23 cellular contexts compared by ENCODE assay signal in the genomic region with DNA sequence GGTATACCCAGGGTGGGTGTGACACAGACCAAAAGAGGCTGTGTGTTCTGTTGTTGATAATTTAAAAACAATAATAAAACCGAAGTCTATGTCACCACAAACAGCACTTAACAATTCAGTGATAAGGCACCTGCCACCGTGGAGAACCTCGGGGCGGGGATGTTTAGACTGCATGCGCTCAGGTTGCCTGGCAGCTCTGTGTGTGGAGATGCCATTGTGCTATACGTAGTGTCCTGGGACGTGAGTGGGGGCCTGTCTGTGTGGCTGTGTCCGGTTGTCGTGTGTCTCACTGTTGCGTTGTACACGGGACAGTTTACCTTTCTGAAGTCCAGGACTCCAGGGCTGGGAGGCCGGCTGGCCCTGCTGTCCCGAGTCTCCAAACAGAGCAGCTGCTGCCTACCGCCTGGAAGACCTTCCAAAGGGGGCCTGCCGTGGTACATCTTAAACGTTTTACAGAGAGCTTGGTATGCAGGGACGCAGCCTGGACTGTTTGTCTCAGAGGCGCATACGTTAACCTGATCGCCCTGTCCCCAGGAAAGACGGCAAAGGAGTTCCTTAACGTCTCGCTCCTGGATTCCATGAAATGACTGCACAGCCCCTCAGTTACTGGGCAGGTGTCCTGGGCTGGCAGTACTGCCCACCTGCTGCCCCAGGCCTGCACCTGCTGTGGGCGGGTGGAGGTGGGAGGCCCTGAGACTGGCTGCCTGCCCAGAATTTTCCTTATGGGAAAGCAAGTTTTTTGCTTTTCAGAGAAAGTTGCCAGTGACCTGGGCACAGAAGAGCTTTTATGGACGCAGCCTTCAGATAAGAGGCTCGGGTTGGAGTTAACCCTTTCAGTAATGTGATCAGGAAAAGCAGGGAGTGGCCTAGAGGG. TPM values are rescaled to one million over a fixed set of nuclear protein-coding genes. Genes with fewer than 3 reads are reported as not detected.
DNase-seq lines count a peak whose midpoint lies in the region; ATAC-seq and TF ChIP-seq lines count a peak whose summit lies in the region.
"Had no signal": no experiment of that assay in that cellular context is flagged by ENCODE, and none has a peak within 500 bp of the region (broad histone marks: within the 10 kb centered on the region; RNA-seq: fewer than 3 reads in every experiment).

No MANE protein-coding gene starts in this region.

- H3K4me3 ChIP-seq in HEK293 (ENCODE audit: low read depth, low read length), result no peak overlapping the region
- no peak overlapping the region for H3K4me3 ChIP-seq in ascending aorta
- H3K4me3 ChIP-seq: breast epithelium, dorsolateral prefrontal cortex, K562, SK-N-MC, smooth muscle cell had no signal

- H3K4me1 Mint-ChIP-seq in activated CD4-positive, alpha-beta memory T cell treated with anti-CD3 and anti-CD28 coated beads, Interleukin-2, amount 10 ng/mL, durations not matched to agents 7 days and 5 days, result peaks cover 14% of the 10 kb centered on the region

- H3K27me3 Mint-ChIP-seq in activated CD4-positive, alpha-beta memory T cell treated with anti-CD3 and anti-CD28 coated beads, Interleukin-2, amount 10 ng/mL, durations not matched to agents 7 days and 5 days, result peaks cover 10% of the 10 kb centered on the region
- H3K27me3 Mint-ChIP-seq: naive B cell had no signal

- DNase-seq in COR-L47 (lab: John Stamatoyannopoulos, UW), result peak; percentile 82
- peak; percentile 51 for DNase-seq in NCI-H345 (lab: John Stamatoyannopoulos, UW)
- peak; percentile 54 for DNase-seq in islet precursor cell
- DNase-seq in ascending aorta (ENCODE audit: low spot score in 2 of 2), result no peak
- DNase-seq in activated CD4-positive, alpha-beta memory T cell treated with anti-CD3 and anti-CD28 coated beads, Interleukin-2, amount 10 ng/mL, durations not matched to agents 7 days and 5 days, result no peak
- no peak for DNase-seq in GM19240 (ENCODE audit: insufficient read length, low spot score)
- DNase-seq: activated CD8-positive, alpha-beta memory T cell treated with anti-CD3 and anti-CD28 coated beads for 24 hours; dorsolateral prefrontal cortex; HCEC 1CT; naive B cell; NCI-H774; posterior cingulate gyrus; stimulated activated CD4-positive, alpha-beta T cell treated with anti-CD3 and anti-CD28 coated beads, Interleukin-4, amount 100 ng/mL, for 24 hours; T-helper 9 cell had no signal

- intact Hi-C loops in ascending aorta (cut with DNase I), result no loop called here

- H3K9me3 Mint-ChIP-seq in activated CD4-positive, alpha-beta memory T cell treated with anti-CD3 and anti-CD28 coated beads, Interleukin-2, amount 10 ng/mL, durations not matched to agents 7 days and 5 days, result no peaks in the 10 kb centered on the region
- H3K9me3 Mint-ChIP-seq: activated T-helper 1 cell treated with anti-CD3 and anti-CD28 coated beads, Interleukin-12 subunit alpha, Interleukin-12 subunit beta, Interleukin-2, Interleukin-4 antibody, amounts not matched to agents 30 ng/mL and 10 ng/mL and 1 ng/mL, durations not matched to agents 14 hours and 24 hours and 36 hours; CD8-positive, alpha-beta T cell; naive B cell had no signal

- H3K4me1 ChIP-seq in HEK293 (ENCODE audit: control insufficient read depth, insufficient read depth, low read length), result peaks cover 17% of the 10 kb centered on the region
- no peaks in the 10 kb centered on the region for H3K4me1 ChIP-seq in ascending aorta

- POLR2A ChIA-PET in HEK293 (lab: Yijun Ruan, JAX), result interaction anchor here (1.0 to 1.8 kb wide), 2 partner anchors 13 to 26 kb away, joined by 5 to 6 read pairs; partner anchors contain the start of gene TCF25
- POLR2A ChIA-PET in activated CD4-positive, alpha-beta memory T cell treated with anti-CD3 and anti-CD28 coated beads, Interleukin-2, amount 10 ng/mL, durations not matched to agents 7 days and 5 days (lab: Charles Lee), result interaction anchor here (1.0 kb wide), 1 partner anchor 17 kb away, joined by 3 read pairs; no protein-coding TSS in a partner anchor

- ATAC-seq in GM21515 (IDR thresholded peaks at IDR 0.05; ENCODE audit: unreplicated experiment), result no peak
- ATAC-seq: activated CD4-positive, CD25-positive, alpha-beta regulatory T cell treated with anti-CD3 and anti-CD28 coated beads, Interleukin-2, amount 50 U/mL, for 24 hours; CD8-positive, alpha-beta T cell; K562 had no signal

- CTCF ChIA-PET in HEK293 (lab: Yijun Ruan, JAX), result interaction anchor here (1.3 to 1.7 kb wide), 2 partner anchors 13 to 147 kb away, joined by 3 to 7 read pairs; no protein-coding TSS in a partner anchor
- CTCF ChIA-PET in activated CD4-positive, alpha-beta memory T cell treated with anti-CD3 and anti-CD28 coated beads, Interleukin-2, amount 10 ng/mL, durations not matched to agents 7 days and 5 days (lab: Charles Lee), result no interaction called here

- H3K27ac ChIP-seq in HEK293 (ENCODE audit: extremely low read depth, low read depth, low read length) (peak overlapping the region; percentile 12; the same call in 1 of the 2 replicates), ascending aorta (no peak overlapping the region)
- H3K27ac ChIP-seq: breast epithelium, dorsolateral prefrontal cortex, SK-N-MC had no signal

- H3K36me3 ChIP-seq in HEK293 (ENCODE audit: control insufficient read depth in 2 of 2, insufficient read depth in 1 of 2, low read length in 2 of 2) (peaks cover 0 to 10% of the 10 kb centered on the region in 2 experiments; a peak in 1 of 3 replicates), ascending aorta (no peaks in the 10 kb centered on the region)
- H3K36me3 ChIP-seq: breast epithelium had no signal

- no peaks in the 10 kb centered on the region for H3K36me3 Mint-ChIP-seq in activated CD4-positive, alpha-beta memory T cell treated with anti-CD3 and anti-CD28 coated beads, Interleukin-2, amount 10 ng/mL, durations not matched to agents 7 days and 5 days (ENCODE audit: low read depth)
- H3K36me3 Mint-ChIP-seq: CD8-positive, alpha-beta T cell; naive B cell had no signal

- TF ChIP-seq CTCF in HEK293 (tag by site-specific recombination; IDR thresholded peaks at IDR 0.05) (no peak), ascending aorta (IDR thresholded peaks at IDR 0.05) (no peak)

- H3K4me3 Mint-ChIP-seq in activated CD4-positive, alpha-beta memory T cell treated with anti-CD3 and anti-CD28 coated beads, Interleukin-2, amount 10 ng/mL, durations not matched to agents 7 days and 5 days, result no peak overlapping the region
- H3K4me3 Mint-ChIP-seq: activated T-helper 1 cell treated with anti-CD3 and anti-CD28 coated beads, Interleukin-12 subunit alpha, Interleukin-12 subunit beta, Interleukin-2, Interleukin-4 antibody, amounts not matched to agents 30 ng/mL and 10 ng/mL and 1 ng/mL, durations not matched to agents 14 hours and 24 hours and 36 hours; CD8-positive, alpha-beta T cell had no signal

- H3K9me3 ChIP-seq in HEK293 (ENCODE audit: control insufficient read depth, insufficient read depth, low read depth, low read length) (no peaks in the 10 kb centered on the region), ascending aorta (no peaks in the 10 kb centered on the region)
- H3K9me3 ChIP-seq: breast epithelium had no signal

- H3K27me3 ChIP-seq in ascending aorta, result no peaks in the 10 kb centered on the region
- H3K27me3 ChIP-seq: breast epithelium, dorsolateral prefrontal cortex had no signal

- no peak overlapping the region for H3K27ac Mint-ChIP-seq in activated CD4-positive, alpha-beta memory T cell treated with anti-CD3 and anti-CD28 coated beads, Interleukin-2, amount 10 ng/mL, durations not matched to agents 7 days and 5 days
- H3K27ac Mint-ChIP-seq: activated T-helper 1 cell treated with anti-CD3 and anti-CD28 coated beads, Interleukin-12 subunit alpha, Interleukin-12 subunit beta, Interleukin-2, Interleukin-4 antibody, amounts not matched to agents 30 ng/mL and 10 ng/mL and 1 ng/mL, durations not matched to agents 14 hours and 24 hours and 36 hours; CD8-positive, alpha-beta T cell; naive B cell had no signal

TF ChIP-seq in HEK293, 187 proteins besides CTCF, POLR2A, EP300 and RAD21 (continues in another document):
- TF ChIP-seq ZNF660 (tag by site-specific recombination; IDR thresholded peaks at IDR 0.05) (no peak), ZNF211 (tag by site-specific recombination; IDR thresholded peaks at IDR 0.05; ENCODE audit: low read depth) (no peak), ZNF335 (tag by site-specific recombination; conservative IDR thresholded peaks at IDR 0.05) (peak; percentile 45), ZNF10 (tag by site-specific recombination; IDR thresholded peaks at IDR 0.05) (peak; percentile 50; the same call in 1 of the 2 replicates), KLF16 (tag by site-specific recombination; IDR thresholded peaks at IDR 0.05) (0 out of 2 replicates have a peak, but pooled peaks have one; percentile 14), ZNF366 (tag by site-specific recombination; conservative IDR thresholded peaks at IDR 0.05) (no peak), KLF7 (tag by site-specific recombination; IDR thresholded peaks at IDR 0.05; ENCODE audit: borderline replicate concordance) (0 out of 2 replicates have a peak, but pooled peaks have one; percentile 16), ZNF169 (tag by site-specific recombination; IDR thresholded peaks at IDR 0.05) (no peak), ZNF561 (tag by site-specific recombination; IDR thresholded peaks at IDR 0.05; ENCODE audit: borderline replicate concordance) (no peak), ZNF324 (tag by site-specific recombination; IDR thresholded peaks at IDR 0.05) (no peak), ZFHX2 (tag by site-specific recombination; conservative IDR thresholded peaks at IDR 0.05) (peak; percentile 79), KLF1 (tag by site-specific recombination; IDR thresholded peaks at IDR 0.05) (peak; percentile 20; the same call in 1 of the 2 replicates), ZNF843 (tag by site-specific recombination; IDR thresholded peaks at IDR 0.05) (0 out of 2 replicates have a peak, but pooled peaks have one; percentile 26)
- TF ChIP-seq, protein P1, sequence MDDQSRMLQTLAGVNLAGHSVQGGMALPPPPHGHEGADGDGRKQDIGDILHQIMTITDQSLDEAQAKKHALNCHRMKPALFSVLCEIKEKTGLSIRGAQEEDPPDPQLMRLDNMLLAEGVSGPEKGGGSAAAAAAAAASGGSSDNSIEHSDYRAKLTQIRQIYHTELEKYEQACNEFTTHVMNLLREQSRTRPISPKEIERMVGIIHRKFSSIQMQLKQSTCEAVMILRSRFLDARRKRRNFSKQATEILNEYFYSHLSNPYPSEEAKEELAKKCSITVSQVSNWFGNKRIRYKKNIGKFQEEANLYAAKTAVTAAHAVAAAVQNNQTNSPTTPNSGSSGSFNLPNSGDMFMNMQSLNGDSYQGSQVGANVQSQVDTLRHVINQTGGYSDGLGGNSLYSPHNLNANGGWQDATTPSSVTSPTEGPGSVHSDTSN (CRISPR knock-in tag; IDR thresholded peaks at IDR 0.05), result no peak

RNA-seq across cellular contexts. Expression of gene SPIRE2, which starts 19.0 kb away (rescaled TPM):
- not detected for total RNA-seq in ascending aorta
- total RNA-seq in activated CD4-positive, alpha-beta memory T cell treated with anti-CD3 and anti-CD28 coated beads, Interleukin-2, amount 10 ng/mL, durations not matched to agents 7 days and 5 days, result 1 to 10 TPM; 1.6 to 1.8 TPM

RNA-seq across cellular contexts. Expression of gene TCF25, which starts 26.1 kb away (rescaled TPM):
- total RNA-seq in ascending aorta, result 237 TPM
- total RNA-seq in activated CD4-positive, alpha-beta memory T cell treated with anti-CD3 and anti-CD28 coated beads, Interleukin-2, amount 10 ng/mL, durations not matched to agents 7 days and 5 days, result 100 to 1,000 TPM; 167 to 192 TPM

RNA-seq across cellular contexts. Expression of gene FANCA, which starts 30.8 kb away (rescaled TPM):
- total RNA-seq in ascending aorta, result 68.1 TPM
- 10 to 100 TPM; 82.9 to 94.6 TPM for total RNA-seq in activated CD4-positive, alpha-beta memory T cell treated with anti-CD3 and anti-CD28 coated beads, Interleukin-2, amount 10 ng/mL, durations not matched to agents 7 days and 5 days

Comparison
In these comparisons a context has a peak if more than half of its experiments do, and no peak if none do; other contexts are left out.
1. DNase-seq: peak in COR-L47 (single experiment), NCI-H345 (single experiment) and islet precursor cell (single experiment); none in ascending aorta (0 of 2), activated CD4-positive, alpha-beta memory T cell treated with anti-CD3 and anti-CD28 coated beads, Interleukin-2, amount 10 ng/mL, durations not matched to agents 7 days and 5 days (single experiment) and GM19240 (single experiment).